In genomic region chr18:78925193-78925540, GRCh38 we compare ENCODE assay signal across 10 cellular contexts. TPM values are rescaled to one million over a fixed set of nuclear protein-coding genes. Genes with fewer than 3 reads are reported as not detected.
"Had no signal": no experiment of that assay in that cellular context is flagged by ENCODE, and none has a peak within 500 bp of the region (broad histone marks: within the 10 kb centered on the region; RNA-seq: fewer than 3 reads in every experiment).

No MANE protein-coding gene starts in this region.

- H3K4me1 ChIP-seq: HAP-1 had no signal

- H3K27ac Mint-ChIP-seq: GM23338, HFFc6 had no signal

- H3K4me1 Mint-ChIP-seq: GM23338 had no signal

- H3K36me3 ChIP-seq: HAP-1 had no signal

- H3K9me3 ChIP-seq: HAP-1 had no signal

- ATAC-seq: GM23338, HCT116, K562 had no signal

- DNase-seq: H7, HFFc6, IMR-90, KG1 had no signal

- H3K4me2 ChIP-seq: GM23338 had no signal

- H3K4me3 Mint-ChIP-seq: GM23338, HFFc6 had no signal

- H3K4me3 ChIP-seq: GM23338, HAP-1, K562 had no signal

- FAIRE-seq: HTR-8/SVneo, K562 had no signal

RNA-seq across cellular contexts. Expression of gene SALL3, which starts 54.5 kb away (rescaled TPM):
- total RNA-seq: HFFc6, HT-29, IMR-90, K562 had no signal
- polyA plus RNA-seq: IMR-90, K562 had no signal
